1 cellular context compared by ENCODE assay signal in genomic region chr6:2952557-2953095, GRCh38.
A peak's percentile ranks its signal among the peaks of the same experiment; 100 is the strongest.
TF ChIP-seq lines count a peak whose summit lies in the region.

No MANE protein-coding gene starts in this region.

TF ChIP-seq in HepG2, 621 proteins besides CTCF, POLR2A, EP300 and RAD21 (continued from another document and continues in another):
- no peak for TF ChIP-seq PREB (CRISPR knock-in tag; IDR thresholded peaks at IDR 0.05)
- 0 out of 2 replicates have a peak, but pooled peaks have one; percentile 68 for TF ChIP-seq TIGD3 (CRISPR knock-in tag; IDR thresholded peaks at IDR 0.05; ENCODE audit: borderline replicate concordance)
- no peak for TF ChIP-seq ARNT (IDR thresholded peaks at IDR 0.05)
- TF ChIP-seq ZNF124 (CRISPR knock-in tag; IDR thresholded peaks at IDR 0.05): no peak
- no peak; the same call in 1 of the 2 replicates for TF ChIP-seq HMG20B (CRISPR knock-in tag; conservative IDR thresholded peaks at IDR 0.05)
- TF ChIP-seq FOSL2 (CRISPR knock-in tag; IDR thresholded peaks at IDR 0.05): no peak; the same call in 1 of the 2 replicates
- 0 out of 2 replicates have a peak, but pooled peaks have one; percentile 37 for TF ChIP-seq CCDC6 (CRISPR knock-in tag; IDR thresholded peaks at IDR 0.05)
- TF ChIP-seq FLYWCH1 (CRISPR knock-in tag; IDR thresholded peaks at IDR 0.05): 0 out of 2 replicates have a peak, but pooled peaks have one; percentile 63
- TF ChIP-seq CSRNP1 (CRISPR knock-in tag; IDR thresholded peaks at IDR 0.05): peak; percentile 41; the same call in 1 of the 2 replicates
- no peak for TF ChIP-seq ZBTB37 (CRISPR knock-in tag; IDR thresholded peaks at IDR 0.05)
- no peak for TF ChIP-seq HBP1 (CRISPR knock-in tag; IDR thresholded peaks at IDR 0.05; ENCODE audit: low read depth)
- TF ChIP-seq ZSCAN22 (CRISPR knock-in tag; IDR thresholded peaks at IDR 0.05): no peak
- no peak for TF ChIP-seq EHMT2 (IDR thresholded peaks at IDR 0.05; ENCODE audit: borderline replicate concordance, low read depth, low read length)
- peak; percentile 79; the same call in 1 of the 2 replicates for TF ChIP-seq ARID4A (CRISPR knock-in tag; IDR thresholded peaks at IDR 0.05; ENCODE audit: borderline replicate concordance)
- TF ChIP-seq ZNF180 (CRISPR knock-in tag; IDR thresholded peaks at IDR 0.05; ENCODE audit: borderline replicate concordance, low read depth): no peak
- no peak for TF ChIP-seq ZNF713 (CRISPR knock-in tag; IDR thresholded peaks at IDR 0.05)
- no peak for TF ChIP-seq GMEB2 (CRISPR knock-in tag; IDR thresholded peaks at IDR 0.05; ENCODE audit: low read depth)
- TF ChIP-seq ZNF589 (CRISPR knock-in tag; conservative IDR thresholded peaks at IDR 0.05): no peak; the same call in 1 of the 2 replicates
- no peak for TF ChIP-seq ZNF468 (CRISPR knock-in tag; IDR thresholded peaks at IDR 0.05)
- TF ChIP-seq ZNF550 (CRISPR knock-in tag; IDR thresholded peaks at IDR 0.05; ENCODE audit: borderline replicate concordance): 0 out of 2 replicates have a peak, but pooled peaks have one; percentile 46
- TF ChIP-seq ZFP1 (CRISPR knock-in tag; IDR thresholded peaks at IDR 0.05): no peak
- 0 out of 2 replicates have a peak, but pooled peaks have one; percentile 70 for TF ChIP-seq ZNF280B (CRISPR knock-in tag; IDR thresholded peaks at IDR 0.05; ENCODE audit: borderline replicate concordance)
- no peak for TF ChIP-seq SRSF1 (optimal IDR thresholded peaks at IDR 0.05; ENCODE audit: low read depth, low read length)
- 0 out of 2 replicates have a peak, but pooled peaks have one; percentile 56 for TF ChIP-seq ZNF34 (CRISPR knock-in tag; IDR thresholded peaks at IDR 0.05; ENCODE audit: borderline replicate concordance)
- TF ChIP-seq ZFP37 (CRISPR knock-in tag; IDR thresholded peaks at IDR 0.05; ENCODE audit: borderline replicate concordance): peak; percentile 67; the same call in 1 of the 2 replicates
- TF ChIP-seq ZNF800 (CRISPR knock-in tag; IDR thresholded peaks at IDR 0.05): peak; percentile 89
- TF ChIP-seq CEBPZ (IDR thresholded peaks at IDR 0.05; ENCODE audit: low read length): no peak
- no peak for TF ChIP-seq ZNF18 (CRISPR knock-in tag; IDR thresholded peaks at IDR 0.05; ENCODE audit: insufficient replicate concordance)
- TF ChIP-seq KDM5B (CRISPR knock-in tag; IDR thresholded peaks at IDR 0.05; ENCODE audit: borderline replicate concordance): peak; percentile 88
- TF ChIP-seq NONO (IDR thresholded peaks at IDR 0.05): no peak
- TF ChIP-seq NONO (CRISPR knock-in tag; conservative IDR thresholded peaks at IDR 0.05): peak; percentile 65
- TF ChIP-seq MXD1 (CRISPR knock-in tag; IDR thresholded peaks at IDR 0.05): peak; percentile 68; the same call in 1 of the 2 replicates
